ENCODE assay signal across 21 cellular contexts in genomic region chr2:148258124-148258523, GRCh38.
"Had no signal": no experiment of that assay in that cellular context is flagged by ENCODE, and none has a peak within 500 bp of the region (broad histone marks: within the 10 kb centered on the region; RNA-seq: fewer than 3 reads in every experiment).

No MANE protein-coding gene starts in this region.

- ATAC-seq: foreskin keratinocyte; gastroesophageal sphincter; heart right ventricle; left cardiac atrium; left lung; left ventricle myocardium superior; lower lobe of right lung; naive thymus-derived CD8-positive, alpha-beta T cell had no signal

- H3K4me1 ChIP-seq: esophagus muscularis mucosa, foreskin keratinocyte, gastroesophageal sphincter, heart right ventricle, left lung, lower lobe of right lung had no signal

- DNase-seq: dermis blood vessel endothelial cell; dorsolateral prefrontal cortex; effector CD4-positive, alpha-beta T cell; effector memory CD4-positive, alpha-beta T cell; foreskin keratinocyte; glutamatergic neuron; head of caudate nucleus; heart right ventricle; hippocampal formation; left cardiac atrium; left lung; left ventricle myocardium superior; lower lobe of right lung; mesendoderm; midbrain; naive B cell had no signal

- H3K4me1 Mint-ChIP-seq: memory B cell had no signal

- H3K36me3 ChIP-seq: lower lobe of right lung had no signal

- H3K27ac Mint-ChIP-seq: memory B cell; naive B cell; naive thymus-derived CD8-positive, alpha-beta T cell had no signal

- H3K9me3 ChIP-seq: esophagus muscularis mucosa, gastroesophageal sphincter had no signal

- H3K27ac ChIP-seq: coronary artery, dorsolateral prefrontal cortex, esophagus muscularis mucosa, foreskin keratinocyte, gastroesophageal sphincter, heart right ventricle, left lung, lower lobe of right lung had no signal

- H3K27me3 ChIP-seq: dorsolateral prefrontal cortex, esophagus muscularis mucosa, foreskin keratinocyte, gastroesophageal sphincter, heart right ventricle, left lung had no signal

- H3K4me3 ChIP-seq: coronary artery, dorsolateral prefrontal cortex, esophagus muscularis mucosa, gastroesophageal sphincter, heart right ventricle, left lung, lower lobe of right lung had no signal

- H3K27me3 Mint-ChIP-seq: memory B cell; naive B cell; naive thymus-derived CD8-positive, alpha-beta T cell had no signal

- H3K4me3 Mint-ChIP-seq: memory B cell; naive B cell; naive thymus-derived CD8-positive, alpha-beta T cell had no signal
